ENCODE assay signal across 11 cellular contexts in genomic region chr10:373015-373414, GRCh38.
DNase-seq lines count a peak whose midpoint lies in the region; TF ChIP-seq lines count a peak whose summit lies in the region.
"Had no signal": no experiment of that assay in that cellular context is flagged by ENCODE, and none has a peak within 500 bp of the region (broad histone marks: within the 10 kb centered on the region; RNA-seq: fewer than 3 reads in every experiment).

No MANE protein-coding gene starts in this region.

- no peaks in the 10 kb centered on the region for H3K27me3 Mint-ChIP-seq in endodermal cell (ENCODE audit: insufficient read depth)
- H3K27me3 Mint-ChIP-seq: activated naive CD4-positive, alpha-beta T cell treated with anti-CD3 and anti-CD28 coated beads, Interleukin-2, amount 50 U/mL, for 24 hours had no signal

- TF ChIP-seq CTCF in endodermal cell (conservative IDR thresholded peaks at IDR 0.05) (no peak), transverse colon (IDR thresholded peaks at IDR 0.05) (no peak), BE2C (IDR thresholded peaks at IDR 0.05; ENCODE audit: low read depth, low read length) (no peak)

- TF ChIP-seq POLR2A in transverse colon (IDR thresholded peaks at IDR 0.05): no peak

- no peak overlapping the region for H3K9ac ChIP-seq in endodermal cell (ENCODE audit: extremely low read depth, low read length, poor library complexity, severe bottlenecking)

- in situ Hi-C loops in transverse colon (cut with MboI; ENCODE audit: low pct_ligation_motif_present in 1 of 4, low pct_unique_long_range_greater_than_20kb in 1 of 4, low sequenced_read_pairs in 3 of 4): no loop called here

- H3K4me3 ChIP-seq in endodermal cell (ENCODE audit: low read length) (no peak overlapping the region), muscle layer of duodenum (ENCODE audit: low read depth in 1 of 2, low read length in 2 of 2) (no peak overlapping the region), transverse colon (no peak overlapping the region), BE2C (ENCODE audit: low read depth, low read length) (no peak overlapping the region)

- peaks cover 14% of the 10 kb centered on the region for H3K9me3 ChIP-seq in endodermal cell (ENCODE audit: control insufficient read depth, low read length)
- H3K9me3 ChIP-seq in muscle layer of duodenum (ENCODE audit: control insufficient read depth in 1 of 2, low read length in 2 of 2): no peaks in the 10 kb centered on the region
- H3K9me3 ChIP-seq in transverse colon: no peaks in the 10 kb centered on the region
- no peaks in the 10 kb centered on the region for H3K9me3 ChIP-seq in BE2C

- TF ChIP-seq EP300 in transverse colon (IDR thresholded peaks at IDR 0.05; ENCODE audit: low read depth): no peak

- H3K4me3 Mint-ChIP-seq in endodermal cell: no peak overlapping the region
- H3K4me3 Mint-ChIP-seq: activated naive CD4-positive, alpha-beta T cell treated with anti-CD3 and anti-CD28 coated beads, Interleukin-2, amount 50 U/mL, for 24 hours had no signal

- peaks cover 28% of the 10 kb centered on the region for H3K36me3 Mint-ChIP-seq in endodermal cell (ENCODE audit: low read depth)

- WGBS in endodermal cell (ENCODE audit: insufficient coverage in 1 of 2, insufficient read length in 1 of 2), 2 experiments: 83 to 88% methylated on average over 3 to 4 of the region's 4 CpGs
- 25 to 79% methylated on average over 1 to 4 of the region's 4 CpGs for WGBS in transverse colon (ENCODE audit: low coverage in 1 of 2), 2 donors

- H3K9me3 Mint-ChIP-seq in endodermal cell: peaks cover 4% of the 10 kb centered on the region
- H3K9me3 Mint-ChIP-seq: activated naive CD4-positive, alpha-beta T cell treated with anti-CD3 and anti-CD28 coated beads, Interleukin-2, amount 50 U/mL, for 24 hours had no signal

- H3K27ac ChIP-seq in endodermal cell (ENCODE audit: low read depth, low read length): peak overlapping the region; percentile 88
- H3K27ac ChIP-seq in muscle layer of duodenum (ENCODE audit: low read length): peak overlapping the region; percentile 11
- H3K27ac ChIP-seq in transverse colon: peak overlapping the region in 3 of 4 donors; percentile 47 to 69 (median 67)

- intact Hi-C loops in transverse colon (cut with DNase I; ENCODE audit: low total_unique reads): no loop called here

- H3K27ac Mint-ChIP-seq in endodermal cell: no peak overlapping the region
- H3K27ac Mint-ChIP-seq: activated naive CD4-positive, alpha-beta T cell treated with anti-CD3 and anti-CD28 coated beads, Interleukin-2, amount 50 U/mL, for 24 hours had no signal

- peaks cover 4% of the 10 kb centered on the region for H3K4me1 Mint-ChIP-seq in endodermal cell

- H3K36me3 ChIP-seq in endodermal cell (ENCODE audit: control insufficient read depth, insufficient read depth, low read length) (peaks cover 31% of the 10 kb centered on the region), muscle layer of duodenum (ENCODE audit: control insufficient read depth in 1 of 2, insufficient read depth in 2 of 2, low read length in 2 of 2) (peaks cover 0 to 29% of the 10 kb centered on the region in 2 donors), transverse colon (no peaks in the 10 kb centered on the region), BE2C (no peaks in the 10 kb centered on the region; the same call in 1 of the 2 replicates)

- H3K27me3 ChIP-seq in endodermal cell (ENCODE audit: control insufficient read depth, insufficient read depth, low read length, poor library complexity, severe bottlenecking): no peaks in the 10 kb centered on the region
- no peaks in the 10 kb centered on the region for H3K27me3 ChIP-seq in muscle layer of duodenum (ENCODE audit: low read depth, low read length)
- no peaks in the 10 kb centered on the region for H3K27me3 ChIP-seq in transverse colon
- H3K27me3 ChIP-seq in BE2C: no peaks in the 10 kb centered on the region

- peak; percentile 39 for DNase-seq in NCI-H69 (lab: John Stamatoyannopoulos, UW)
- no peak for DNase-seq in endodermal cell
- DNase-seq in transverse colon: no peak
- DNase-seq in SIG-M5 treated with dmso at 0.1 percent for 504 hours (lab: John Stamatoyannopoulos, UW; ENCODE audit: unreplicated experiment): no peak
- DNase-seq in BE2C: no peak
- no peak for DNase-seq in GDM1 (lab: John Stamatoyannopoulos, UW)
- DNase-seq: midbrain; stimulated activated CD4-positive, alpha-beta T cell treated with anti-CD3 and anti-CD28 coated beads, Interleukin-12 subunit alpha, Interleukin-12 subunit beta, amount 100 ng/mL, for 4 hours; T-helper 9 cell had no signal

- H3K4me1 ChIP-seq in endodermal cell (ENCODE audit: control insufficient read depth, insufficient read depth, low read length): no peaks in the 10 kb centered on the region
- H3K4me1 ChIP-seq in muscle layer of duodenum (ENCODE audit: control insufficient read depth in 1 of 2, insufficient read depth in 2 of 2, low read length in 2 of 2): peaks cover 0 to 48% of the 10 kb centered on the region in 2 donors
- H3K4me1 ChIP-seq in transverse colon: peaks cover 3 to 17% (median 10%) of the 10 kb centered on the region in 4 donors
- H3K4me1 ChIP-seq in BE2C: peaks cover 27% of the 10 kb centered on the region

Comparison
In these comparisons a context has a peak if more than half of its experiments do, and no peak if none do; other contexts are left out.
1. H3K27ac ChIP-seq: peak in every context shown above with its lines; median percentile 88 in endodermal cell; 67 in transverse colon; 11 in muscle layer of duodenum.